ENCODE assay signal across 23 cellular contexts in genomic region chr10:28411136-28411460, GRCh38.
DNase-seq lines count a peak whose midpoint lies in the region; ATAC-seq and TF ChIP-seq lines count a peak whose summit lies in the region.
"Had no signal": no experiment of that assay in that cellular context is flagged by ENCODE, and none has a peak within 500 bp of the region (broad histone marks: within the 10 kb centered on the region; RNA-seq: fewer than 3 reads in every experiment).

No MANE protein-coding gene starts in this region.

- peaks cover 19% of the 10 kb centered on the region for H3K27me3 Mint-ChIP-seq in activated T-helper 17 cell treated with anti-CD3 and anti-CD28 coated beads, Interleukin-2, amount 50 U/mL, for 72 hours
- peaks cover 9% of the 10 kb centered on the region for H3K27me3 Mint-ChIP-seq in type B pancreatic cell

- no peak overlapping the region for H3K4me3 Mint-ChIP-seq in activated T-helper 17 cell treated with anti-CD3 and anti-CD28 coated beads, Interleukin-2, amount 50 U/mL, for 72 hours
- no peak overlapping the region for H3K4me3 Mint-ChIP-seq in type B pancreatic cell
- H3K4me3 Mint-ChIP-seq: CD4-positive, alpha-beta T cell; GM23338; HFFc6 had no signal

- H3K27ac ChIP-seq in foreskin keratinocyte, result peak overlapping the region; percentile 49
- H3K27ac ChIP-seq: KMS-11, SJCRH30 had no signal

- H3K27me3 ChIP-seq in foreskin keratinocyte, result peaks cover 28% of the 10 kb centered on the region
- H3K27me3 ChIP-seq: BE2C, SJCRH30 had no signal

- TF ChIP-seq CTCF in foreskin keratinocyte (conservative IDR thresholded peaks at IDR 0.05) (no peak), type B pancreatic cell (conservative IDR thresholded peaks at IDR 0.05) (no peak)

- H3K4me1 Mint-ChIP-seq in activated T-helper 17 cell treated with anti-CD3 and anti-CD28 coated beads, Interleukin-2, amount 50 U/mL, for 72 hours, result peaks cover 9% of the 10 kb centered on the region
- no peaks in the 10 kb centered on the region for H3K4me1 Mint-ChIP-seq in type B pancreatic cell (ENCODE audit: unreplicated experiment)
- H3K4me1 Mint-ChIP-seq: GM23338 had no signal

- DNase-seq in foreskin keratinocyte (no peak), type B pancreatic cell (ENCODE audit: extremely low spot score, unreplicated experiment) (no peak), H4 (ENCODE audit: low spot score) (no peak), NCI-H1694 treated with DMSO at 0.1 percent for 48 hours (lab: John Stamatoyannopoulos, UW) (no peak)
- no peak for DNase-seq in activated CD4-positive, CD25-positive, alpha-beta regulatory T cell (lab: John Stamatoyannopoulos, UW)
- DNase-seq: ACHN; BE2C; CD4-positive, alpha-beta T cell; HFFc6; IMR-90; NCI-H1048; NCI-H1694; NCI-H2081; NCI-H69; SJCRH30 had no signal

- H3K27ac Mint-ChIP-seq in activated T-helper 17 cell treated with anti-CD3 and anti-CD28 coated beads, Interleukin-2, amount 50 U/mL, for 72 hours, result peak overlapping the region; percentile 3
- peak overlapping the region; percentile 63 for H3K27ac Mint-ChIP-seq in type B pancreatic cell
- H3K27ac Mint-ChIP-seq: CD4-positive, alpha-beta T cell; GM23338; HFFc6 had no signal

- H3K9me3 Mint-ChIP-seq in activated T-helper 17 cell treated with anti-CD3 and anti-CD28 coated beads, Interleukin-2, amount 50 U/mL, for 72 hours, result peaks cover 3% of the 10 kb centered on the region
- H3K9me3 Mint-ChIP-seq in type B pancreatic cell, result no peaks in the 10 kb centered on the region
- H3K9me3 Mint-ChIP-seq: HFFc6 had no signal

- no peaks in the 10 kb centered on the region for H3K36me3 Mint-ChIP-seq in activated T-helper 17 cell treated with anti-CD3 and anti-CD28 coated beads, Interleukin-2, amount 50 U/mL, for 72 hours (ENCODE audit: low read depth)
- no peaks in the 10 kb centered on the region for H3K36me3 Mint-ChIP-seq in type B pancreatic cell

- H3K4me1 ChIP-seq in foreskin keratinocyte, result no peaks in the 10 kb centered on the region
- H3K4me1 ChIP-seq: BE2C, HAP-1, SJCRH30 had no signal

- ATAC-seq in GM21825 (IDR thresholded peaks at IDR 0.05; ENCODE audit: unreplicated experiment) (peak; percentile 15), foreskin keratinocyte (no peak), GM18868 (IDR thresholded peaks at IDR 0.05; ENCODE audit: unreplicated experiment) (no peak)
- ATAC-seq in activated T-helper 17 cell treated with anti-CD3 and anti-CD28 coated beads, Interleukin-2, amount 50 U/mL, for 72 hours (replicated peaks), result no peak
- ATAC-seq: Right ventricle myocardium inferior, SK-N-SH treated with all-trans-retinoic acid at 6 μM for 48 hours had no signal
